In the genomic region with DNA sequence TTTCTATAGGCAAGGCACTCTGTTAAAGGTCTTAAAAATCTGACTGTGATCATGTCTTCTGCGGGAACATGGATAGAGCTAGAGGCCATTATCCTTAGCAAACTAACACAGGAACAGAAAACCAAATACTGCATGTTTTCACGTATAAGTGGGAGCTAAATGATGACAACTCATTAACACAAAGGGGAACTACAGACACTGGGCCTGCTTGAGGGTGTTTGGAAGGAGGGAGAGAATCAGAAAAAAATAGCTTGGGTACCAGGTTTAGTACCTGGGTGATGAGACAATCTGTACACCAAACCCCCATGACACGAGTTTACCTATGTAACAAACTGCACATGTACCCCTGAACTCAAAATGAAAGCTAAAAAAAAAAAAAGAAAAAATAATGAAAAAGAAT, we compare ENCODE assay signal across 16 cellular contexts. TPM values are rescaled to one million over a fixed set of nuclear protein-coding genes. Genes with fewer than 3 reads are reported as not detected.
DNase-seq lines count a peak whose midpoint lies in the region; ATAC-seq, FAIRE-seq and TF ChIP-seq lines count a peak whose summit lies in the region.
"Had no signal": no experiment of that assay in that cellular context is flagged by ENCODE, and none has a peak within 500 bp of the region (broad histone marks: within the 10 kb centered on the region; RNA-seq: fewer than 3 reads in every experiment).

No MANE protein-coding gene starts in this region.

- no peak overlapping the region for H4K8ac ChIP-seq in H9 (replicated peaks; ENCODE audit: insufficient read length, low read depth, low read length)

- no peak overlapping the region for H3K23ac ChIP-seq in H9 (ENCODE audit: insufficient read length, low read depth, low read length)

- intact Hi-C loops in PC-3 (cut with micrococcal nuclease) (loop anchor here (10.0 kb wide), 1 partner anchor 685 kb away; no protein-coding TSS in a partner anchor), mammary epithelial cell (cut with micrococcal nuclease) (no loop called here)

- H3K36me3 ChIP-seq in PC-3 (ENCODE audit: low read depth, low read length) (peaks cover 7% of the 10 kb centered on the region), mammary epithelial cell (ENCODE audit: insufficient read depth, low read length) (peaks cover 35% of the 10 kb centered on the region)
- H3K36me3 ChIP-seq: BE2C had no signal

- H2BK120ac ChIP-seq in H9 (ENCODE audit: low read depth, low read length, poor library complexity, severe bottlenecking): no peak overlapping the region

- CTCF ChIA-PET in A549 (lab: Yijun Ruan, JAX) (interaction anchor here (1.5 kb wide), 1 partner anchor 12 kb away, joined by 5 read pairs; the partner anchor contains the start of gene SLC7A11), PC-3 (lab: Charles Lee) (no interaction called here), mammary epithelial cell (lab: Charles Lee; ENCODE audit: low non-redundant PET) (no interaction called here), WTC11 (lab: Charles Lee) (interaction anchor here (0.8 to 1.1 kb wide), 2 partner anchors 10 to 14 kb away, joined by 3 read pairs; no protein-coding TSS in a partner anchor)

- H3K4me3 ChIP-seq in A549 (no peak overlapping the region), PC-3 (ENCODE audit: low read length) (no peak overlapping the region), mammary epithelial cell (replicated peaks in 1 of 3; ENCODE audit: insufficient read depth in 1 of 3, low read depth in 2 of 3, low read length in 3 of 3) (no peak overlapping the region)

- TF ChIP-seq CTCF in A549 (IDR thresholded peaks at IDR 0.05) (no peak), H9 (conservative IDR thresholded peaks at IDR 0.05) (no peak), PC-3 (conservative IDR thresholded peaks at IDR 0.05; ENCODE audit: low read depth, low read length) (no peak), mammary epithelial cell (conservative IDR thresholded peaks at IDR 0.05 in 1 of 2, IDR thresholded peaks at IDR 0.05 in 1 of 2; ENCODE audit: extremely low read depth in 1 of 2, insufficient read depth in 1 of 2, low read depth in 1 of 2, low read length in 2 of 2) (no peak), WTC11 (IDR thresholded peaks at IDR 0.05) (no peak)

- H2AK5ac ChIP-seq in H9 (ENCODE audit: insufficient read length, low read length): no peak overlapping the region

- H3K56ac ChIP-seq in H9 (ENCODE audit: insufficient read length, low read depth, low read length): no peak overlapping the region

- H3K4ac ChIP-seq in H9 (ENCODE audit: low read depth, low read length): no peak overlapping the region

- POLR2A ChIA-PET in A549 (lab: Yijun Ruan, JAX) (interaction anchor here (1.0 to 2.1 kb wide), 3 partner anchors 8 to 12 kb away, joined by 3 to 7 read pairs (median 4); partner anchors contain the start of gene SLC7A11), PC-3 (lab: Charles Lee; ENCODE audit: unreplicated experiment) (no interaction called here), WTC11 (lab: Charles Lee) (interaction anchor here (0.6 kb wide), 1 partner anchor 10 kb away, joined by 5 read pairs; no protein-coding TSS in a partner anchor)

- H3K36me3 Mint-ChIP-seq in H9 (ENCODE audit: insufficient read depth in 1 of 3, low read depth in 3 of 3) (peaks cover 6 to 24% (median 22%) of the 10 kb centered on the region in 3 experiments; a peak in 6 of 7 replicates), WTC11 (0 out of 2 replicates have a peak, but pooled peaks cover 8% of the 10 kb centered on the region)
- H3K36me3 Mint-ChIP-seq: CD4-positive, alpha-beta memory T cell had no signal

- H3K18ac ChIP-seq in H9 (ENCODE audit: insufficient read length, low read depth, low read length): no peak overlapping the region

- no peak overlapping the region for H3T11ph ChIP-seq in H9 (ENCODE audit: low read length)

- H3K9me3 ChIP-seq in A549: no peaks in the 10 kb centered on the region
- H3K9me3 ChIP-seq in H9 (ENCODE audit: control insufficient read depth, low read depth, low read length): no peaks in the 10 kb centered on the region
- H3K9me3 ChIP-seq in PC-3 (ENCODE audit: low read length): no peaks in the 10 kb centered on the region
- no peaks in the 10 kb centered on the region for H3K9me3 ChIP-seq in mammary epithelial cell (replicated peaks; ENCODE audit: insufficient read depth, low read length)
- H3K9me3 ChIP-seq: BE2C had no signal

- no peak overlapping the region for H4K91ac ChIP-seq in H9 (ENCODE audit: insufficient read length, low read depth, low read length)

- H4K5ac ChIP-seq in H9 (ENCODE audit: insufficient read length, low read depth, low read length): no peak overlapping the region

- no peak for TF ChIP-seq EP300 in A549 (IDR thresholded peaks at IDR 0.05)

- H2BK15ac ChIP-seq in H9 (ENCODE audit: low read depth, low read length): no peak overlapping the region

- H3K4me2 ChIP-seq in A549: peak overlapping the region; percentile 72
- no peak overlapping the region for H3K4me2 ChIP-seq in H9 (ENCODE audit: insufficient read depth, insufficient read length, low read length)
- H3K4me2 ChIP-seq in PC-3 (ENCODE audit: low read length): no peak overlapping the region
- H3K4me2 ChIP-seq in mammary epithelial cell (ENCODE audit: insufficient read depth, low read depth, low read length): no peak overlapping the region

- H3K27me3 ChIP-seq in H9 (ENCODE audit: insufficient read depth, low read length): no peaks in the 10 kb centered on the region
- no peaks in the 10 kb centered on the region for H3K27me3 ChIP-seq in PC-3 (ENCODE audit: low read length)
- H3K27me3 ChIP-seq in mammary epithelial cell (ENCODE audit: insufficient read depth, low read length): no peaks in the 10 kb centered on the region
- H3K27me3 ChIP-seq: BE2C had no signal

- H3K27ac Mint-ChIP-seq in H9 (peak overlapping the region in 2 of 3 experiments; percentile 9 to 17; a peak in 1 of 7 replicates), WTC11 (no peak overlapping the region)
- H3K27ac Mint-ChIP-seq: CD4-positive, alpha-beta memory T cell had no signal

- ATAC-seq in A549 (no peak), PC-3 (no peak), GM21528 (IDR thresholded peaks at IDR 0.05; ENCODE audit: low FRiP score, unreplicated experiment) (no peak), WTC11 (no peak)

- no peaks in the 10 kb centered on the region for H3K79me1 ChIP-seq in H9 (ENCODE audit: insufficient read depth, low read depth, low read length, poor library complexity, severe bottlenecking)

- H3K23me2 ChIP-seq in H9 (ENCODE audit: insufficient read length, low read depth, low read length, poor library complexity, severe bottlenecking): no peaks in the 10 kb centered on the region

- peaks cover 33 to 36% of the 10 kb centered on the region in 2 experiments for H3K4me1 Mint-ChIP-seq in H9
- peaks cover 36% of the 10 kb centered on the region for H3K4me1 Mint-ChIP-seq in WTC11
- H3K4me1 Mint-ChIP-seq: CD4-positive, alpha-beta memory T cell had no signal

- no peaks in the 10 kb centered on the region for H3K79me2 ChIP-seq in H9 (ENCODE audit: insufficient read depth, low read length)
- peaks cover 19% of the 10 kb centered on the region for H3K79me2 ChIP-seq in PC-3 (ENCODE audit: low read length)
- peaks cover 31% of the 10 kb centered on the region for H3K79me2 ChIP-seq in mammary epithelial cell (ENCODE audit: insufficient read depth, low read length)

- FAIRE-seq in A549 (lab: Jason Lieb, UNC): no peak
- FAIRE-seq: D721Med, HTR-8/SVneo had no signal

- H3F3A ChIP-seq in PC-3 (ENCODE audit: low read length, unreplicated experiment): no peaks in the 10 kb centered on the region

- dilution Hi-C loops in mammary epithelial cell (cut with HindIII; ENCODE audit: low sequenced_read_pairs): no loop called here

- DNase-seq in A549 (ENCODE audit: low read depth in 1 of 2, low spot score in 1 of 2) (no peak), H9 (no peak), PC-3 (no peak), mammary epithelial cell (no peak), WTC11 (ENCODE audit: low spot score) (no peak), NCI-H2029 treated with DMSO at 0.1 percent for 48 hours (lab: John Stamatoyannopoulos, UW) (no peak), GF-D8 (lab: John Stamatoyannopoulos, UW) (no peak)
- DNase-seq: BE2C; CD4-positive, alpha-beta memory T cell; DND-41; GDM1; KBM-7 had no signal

- no peaks in the 10 kb centered on the region for H3K9me3 Mint-ChIP-seq in H9
- H3K9me3 Mint-ChIP-seq in WTC11: no peaks in the 10 kb centered on the region

- in situ Hi-C loops in mammary epithelial cell (cut with MboI; ENCODE audit: low sequenced_read_pairs in 2 of 2): loop anchor here (10.0 to 25.0 kb wide), 3 partner anchors 182 to 295 kb away; no protein-coding TSS in a partner anchor

- H4K20me1 ChIP-seq in H9 (ENCODE audit: control insufficient read depth, insufficient read depth, insufficient read length): no peaks in the 10 kb centered on the region
- no peaks in the 10 kb centered on the region for H4K20me1 ChIP-seq in PC-3 (ENCODE audit: low read length)
- H4K20me1 ChIP-seq in mammary epithelial cell (ENCODE audit: insufficient read depth, low read length): no peaks in the 10 kb centered on the region

- BruUV-seq in PC-3 (replicated peaks; lab: Mats Ljungman, UMichigan): TSS peak; percentile 0
- TSS peak; percentile 0 for BruUV-seq in mammary epithelial cell (replicated peaks; lab: Mats Ljungman, UMichigan)

- no peak overlapping the region for H3K14ac ChIP-seq in H9 (ENCODE audit: insufficient read depth, low read length)

- no peak overlapping the region for H2BK12ac ChIP-seq in H9 (ENCODE audit: insufficient read length, low read depth, low read length)

- H3K27me3 Mint-ChIP-seq in H9 (ENCODE audit: low read depth) (no peaks in the 10 kb centered on the region), WTC11 (ENCODE audit: low read depth) (no peaks in the 10 kb centered on the region)
- H3K27me3 Mint-ChIP-seq: CD4-positive, alpha-beta memory T cell had no signal

- H3K27ac ChIP-seq in A549 (peak overlapping the region; percentile 77 to 81), H9 (ENCODE audit: insufficient read length, low read depth, low read length) (no peak overlapping the region), PC-3 (ENCODE audit: low read length) (no peak overlapping the region), mammary epithelial cell (ENCODE audit: insufficient read depth, low read depth, low read length) (no peak overlapping the region)
- H3K27ac ChIP-seq: C4-2B had no signal

- H3K4me1 ChIP-seq in A549: peaks cover 95% of the 10 kb centered on the region
- no peaks in the 10 kb centered on the region for H3K4me1 ChIP-seq in H9 (ENCODE audit: insufficient read depth, low read length)
- H3K4me1 ChIP-seq in PC-3 (ENCODE audit: insufficient read depth, low read length): peaks cover 12% of the 10 kb centered on the region
- H3K4me1 ChIP-seq in mammary epithelial cell (ENCODE audit: insufficient read depth, low read length): peaks cover 11% of the 10 kb centered on the region
- H3K4me1 ChIP-seq: BE2C had no signal

- 41% methylated on average over 3 of the region's 3 CpGs for WGBS in A549 (ENCODE audit: missing lambda C conversion rate)
- WGBS in H9 (ENCODE audit: extremely low coverage, insufficient read length, low lambda C conversion rate): no CpG with 5 or more reads among the region's 3 CpGs
- 81% methylated on average over 3 of the region's 3 CpGs for WGBS in mammary epithelial cell (ENCODE audit: low coverage, missing lambda C conversion rate)

- no peaks in the 10 kb centered on the region for H3K9me2 ChIP-seq in PC-3 (replicated peaks; ENCODE audit: low read length)

- no peak for TF ChIP-seq RAD21 in A549 (conservative IDR thresholded peaks at IDR 0.05 in 1 of 2, IDR thresholded peaks at IDR 0.05 in 1 of 2)

- no peak for TF ChIP-seq POLR2A in A549 (IDR thresholded peaks at IDR 0.05; ENCODE audit: low read length)

- no peak overlapping the region for H2AFZ ChIP-seq in H9 (ENCODE audit: low read length)
- no peak overlapping the region for H2AFZ ChIP-seq in PC-3 (ENCODE audit: low read length)
- no peak overlapping the region for H2AFZ ChIP-seq in mammary epithelial cell (ENCODE audit: low read depth, low read length)

- no peak overlapping the region for H3K9ac ChIP-seq in H9 (ENCODE audit: extremely low read depth, insufficient read length, low read length)
- H3K9ac ChIP-seq in PC-3 (ENCODE audit: low read length): no peak overlapping the region
- H3K9ac ChIP-seq in mammary epithelial cell (ENCODE audit: insufficient read depth, low read length): no peak overlapping the region

- no peak overlapping the region for H2BK20ac ChIP-seq in H9 (ENCODE audit: low read depth, low read length, poor library complexity, severe bottlenecking)

- H2BK5ac ChIP-seq in H9 (ENCODE audit: insufficient read length, low read length): no peak overlapping the region

- H3K4me3 Mint-ChIP-seq in H9 (no peak overlapping the region), WTC11 (no peak overlapping the region)
- H3K4me3 Mint-ChIP-seq: CD4-positive, alpha-beta memory T cell had no signal

RNA-seq across cellular contexts. Expression of gene SLC7A11, which starts 12.1 kb away (rescaled TPM):
- polyA plus RNA-seq in A549 (2011; rRNA removed) (125 and 161 TPM in 2 replicates), A549 (2017; fragmentation: RNase III; extraction: RNeasy Plus Mini Kit Qiagen cat#74134 plus additional on column Dnase treatment) (52.0 to 53.9 TPM (median 52.4 TPM) in 3 replicates), mammary epithelial cell (18.7 TPM)
- polyA plus RNA-seq in A549 (2012; cell fraction: cytosol; rRNA removed): 16.0 and 18.3 TPM in 2 replicates
- 15.2 and 26.8 TPM in 2 replicates for polyA plus RNA-seq in A549 (2012; cell fraction: nucleus; rRNA removed)
- polyA minus RNA-seq in A549 (2011; rRNA and poly(A)+ RNA removed): 201 and 266 TPM in 2 replicates
- total RNA-seq in H9 (2021) (19.3 and 19.8 TPM in 2 replicates), PC-3 (2014; rRNA removed) (13.3 and 14.0 TPM in 2 replicates), mammary epithelial cell (100 to 1,000 TPM in 1 of 2 donors, 10 to 100 TPM in 1; 80.2 to 248 TPM), WTC11 (2021) (4.8 to 10.1 TPM (median 5.0 TPM) in 3 replicates)
- polyA minus RNA-seq in mammary epithelial cell: 48.9 TPM
- polyA plus RNA-seq: CD4-positive, alpha-beta memory T cell had no signal

Comparison
In these comparisons a context has a peak if more than half of its experiments do, and no peak if none do; other contexts are left out.
1. H3K27ac ChIP-seq: peak in A549 (2 of 2); none in H9 (single experiment), PC-3 (single experiment) and mammary epithelial cell (single experiment).
2. CTCF ChIA-PET loops: an anchor here in A549 (1.5 kb wide) and WTC11 (0.8 to 1.1 kb wide); none called in PC-3 and mammary epithelial cell.